41 cellular contexts compared by ENCODE assay signal in the genomic region with DNA sequence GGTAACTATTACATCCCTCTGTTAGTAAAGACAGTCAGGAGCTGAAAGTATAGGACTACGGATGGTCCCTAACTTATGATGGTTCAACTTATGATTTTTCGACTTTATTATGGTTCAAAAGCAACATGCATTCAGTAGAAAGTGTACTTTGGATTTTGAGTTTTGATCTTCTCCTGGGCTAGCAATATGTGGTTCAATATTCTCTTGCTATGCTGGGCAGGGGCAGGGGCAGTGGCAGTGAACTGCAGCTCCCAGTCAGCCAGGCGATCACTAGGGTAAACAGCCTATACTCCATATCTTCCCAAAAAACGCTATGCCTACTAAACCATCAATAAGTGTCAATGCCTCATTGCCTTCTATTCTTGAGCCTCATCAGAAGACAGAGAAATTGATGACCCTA.
"Had no signal": no experiment of that assay in that cellular context is flagged by ENCODE, and none has a peak within 500 bp of the region (broad histone marks: within the 10 kb centered on the region; RNA-seq: fewer than 3 reads in every experiment).

No MANE protein-coding gene starts in this region.

- H3K27ac ChIP-seq: adrenal gland, ascending aorta, body of pancreas, brain microvascular endothelial cell, breast epithelium, cardiac muscle cell had no signal

- H3K4me1 ChIP-seq: adrenal gland, ascending aorta, body of pancreas, breast epithelium had no signal

- H3K27me3 Mint-ChIP-seq: activated naive CD4-positive, alpha-beta T cell treated with anti-CD3 and anti-CD28 coated beads, Interleukin-2, amount 10 ng/mL, durations not matched to agents 7 days and 5 days had no signal

- H3K9me3 ChIP-seq: adrenal gland, ascending aorta, body of pancreas, breast epithelium had no signal

- H3K9me3 Mint-ChIP-seq: activated naive CD4-positive, alpha-beta T cell treated with anti-CD3 and anti-CD28 coated beads for 36 hours; activated naive CD4-positive, alpha-beta T cell treated with anti-CD3 and anti-CD28 coated beads, Interleukin-2, amount 10 ng/mL, durations not matched to agents 7 days and 5 days; activated naive CD8-positive, alpha-beta T cell treated with anti-CD3 and anti-CD28 coated beads, Interleukin-2, amount 10 ng/mL, durations not matched to agents 7 days and 5 days; activated T-helper 1 cell treated with anti-CD3 and anti-CD28 coated beads, Interleukin-12 subunit alpha, Interleukin-12 subunit beta, Interleukin-2, Interleukin-4 antibody, amounts not matched to agents 30 ng/mL and 10 ng/mL and 1 ng/mL, durations not matched to agents 14 hours and 24 hours and 36 hours; activated T-helper 2 cell treated with anti-CD3 and anti-CD28 coated beads, Interferon-gamma antibody, Interleukin-2, Interleukin-4, amounts not matched to agents 10 μg/mL and 5 μg/mL and 100 μg/mL, durations not matched to agents 14 hours and 24 hours and 36 hours had no signal

- DNase-seq: activated effector memory CD4-positive, alpha-beta T cell treated with anti-CD3 and anti-CD28 coated beads, Interleukin-2, amount 50 U/mL, for 16 hours; activated effector memory CD4-positive, alpha-beta T cell treated with Interleukin-2 at 50 U/mL for 16 hours; activated gamma-delta T cell; activated gamma-delta T cell treated with Interleukin-2 at 50 U/mL for 16 hours; activated naive CD4-positive, alpha-beta T cell; activated naive CD4-positive, alpha-beta T cell treated with anti-CD3 and anti-CD28 coated beads for 36 hours; activated naive CD4-positive, alpha-beta T cell treated with anti-CD3 and anti-CD28 coated beads, Interleukin-2, amount 10 ng/mL, durations not matched to agents 7 days and 5 days; activated naive CD4-positive, alpha-beta T cell treated with anti-CD3 and anti-CD28 coated beads, Interleukin-2, amount 50 U/mL, for 16 hours; activated naive CD4-positive, alpha-beta T cell treated with Interleukin-2 at 50 U/mL for 16 hours; activated naive CD8-positive, alpha-beta T cell treated with anti-CD3 and anti-CD28 coated beads for 36 hours; activated naive CD8-positive, alpha-beta T cell treated with anti-CD3 and anti-CD28 coated beads, Interleukin-2, amount 10 ng/mL, durations not matched to agents 7 days and 5 days; activated naive CD8-positive, alpha-beta T cell treated with anti-CD3 and anti-CD28 coated beads, Interleukin-2, amount 50 U/mL, for 24 hours; activated T-cell treated with anti-CD3 and anti-CD28 coated beads for 4 hours; activated T-cell treated with anti-CD3 and anti-CD28 coated beads, Interleukin-2, amount 50 U/mL, for 1 hour; activated T-cell treated with anti-CD3 and anti-CD28 coated beads, Interleukin-2, amount 50 U/mL, for 24 hours; activated T-cell treated with anti-CD3 and anti-CD28 coated beads, Interleukin-2, amount 50 U/mL, for 4 hours; activated T-cell treated with anti-CD3 and anti-CD28 coated beads, Interleukin-2, amount 50 U/mL, for 48 hours; activated T-cell treated with anti-CD3 and anti-CD28 coated beads, Interleukin-2, amount 50 U/mL, for 72 hours; adrenal gland; amniotic stem cell; amygdala; anterior cingulate cortex; aorta; body of pancreas; brain microvascular endothelial cell; caudate nucleus; central memory CD4-positive, alpha-beta T cell; cerebellar nuclear complex had no signal

- H3K4me3 ChIP-seq: adrenal gland, ascending aorta, body of pancreas, breast epithelium, cardiac muscle cell had no signal

- H3K27ac Mint-ChIP-seq: activated naive CD4-positive, alpha-beta T cell treated with anti-CD3 and anti-CD28 coated beads for 36 hours; activated naive CD4-positive, alpha-beta T cell treated with anti-CD3 and anti-CD28 coated beads, Interleukin-2, amount 10 ng/mL, durations not matched to agents 7 days and 5 days; activated naive CD4-positive, alpha-beta T cell treated with anti-CD3 and anti-CD28 coated beads, Interleukin-2, amount 50 U/mL, for 24 hours; activated naive CD4-positive, alpha-beta T cell treated with anti-CD3 and anti-CD28 coated beads, Interleukin-2, amount 50 U/mL, for 72 hours; activated naive CD8-positive, alpha-beta T cell; activated naive CD8-positive, alpha-beta T cell treated with anti-CD3 and anti-CD28 coated beads for 36 hours; activated naive CD8-positive, alpha-beta T cell treated with anti-CD3 and anti-CD28 coated beads, Interleukin-2, amount 10 ng/mL, durations not matched to agents 7 days and 5 days; activated naive CD8-positive, alpha-beta T cell treated with anti-CD3 and anti-CD28 coated beads, Interleukin-2, amount 50 U/mL, for 24 hours; activated T-cell treated with anti-CD3 and anti-CD28 coated beads, Interleukin-2, amount 50 U/mL, for 24 hours; activated T-cell treated with anti-CD3 and anti-CD28 coated beads, Interleukin-2, amount 50 U/mL, for 72 hours; activated T-helper 1 cell treated with anti-CD3 and anti-CD28 coated beads, Interleukin-12 subunit alpha, Interleukin-12 subunit beta, Interleukin-2, Interleukin-4 antibody, amounts not matched to agents 30 ng/mL and 10 ng/mL and 1 ng/mL, durations not matched to agents 14 hours and 24 hours and 36 hours; activated T-helper 17 cell treated with anti-CD3 and anti-CD28 coated beads, Interleukin-2, amount 50 U/mL, for 72 hours; activated T-helper 2 cell treated with anti-CD3 and anti-CD28 coated beads, Interferon-gamma antibody, Interleukin-2, Interleukin-4, amounts not matched to agents 10 μg/mL and 5 μg/mL and 100 μg/mL, durations not matched to agents 14 hours and 24 hours and 36 hours; brain had no signal

- ATAC-seq: activated naive CD4-positive, alpha-beta T cell treated with anti-CD3 and anti-CD28 coated beads, Interleukin-2, amount 50 U/mL, for 72 hours; activated naive CD8-positive, alpha-beta T cell treated with anti-CD3 and anti-CD28 coated beads, Interleukin-2, amount 50 U/mL, for 24 hours; activated T-cell treated with anti-CD3 and anti-CD28 coated beads, Interleukin-2, amount 50 U/mL, for 4 hours; activated T-cell treated with anti-CD3 and anti-CD28 coated beads, Interleukin-2, amount 50 U/mL, for 72 hours; activated T-helper 17 cell treated with anti-CD3 and anti-CD28 coated beads, Interleukin-2, amount 50 U/mL, for 72 hours; body of pancreas had no signal

- H3K4me1 Mint-ChIP-seq: activated naive CD4-positive, alpha-beta T cell treated with anti-CD3 and anti-CD28 coated beads, Interleukin-2, amount 10 ng/mL, durations not matched to agents 7 days and 5 days; activated naive CD4-positive, alpha-beta T cell treated with anti-CD3 and anti-CD28 coated beads, Interleukin-2, amount 50 U/mL, for 24 hours; activated naive CD8-positive, alpha-beta T cell treated with anti-CD3 and anti-CD28 coated beads for 36 hours; activated naive CD8-positive, alpha-beta T cell treated with anti-CD3 and anti-CD28 coated beads, Interleukin-2, amount 10 ng/mL, durations not matched to agents 7 days and 5 days; activated naive CD8-positive, alpha-beta T cell treated with anti-CD3 and anti-CD28 coated beads, Interleukin-2, amount 50 U/mL, for 24 hours; activated T-helper 17 cell treated with anti-CD3 and anti-CD28 coated beads, Interleukin-2, amount 50 U/mL, for 72 hours; brain; central memory CD8-positive, alpha-beta T cell had no signal

- H3K36me3 ChIP-seq: adrenal gland, ascending aorta, brain microvascular endothelial cell, breast epithelium, cardiac muscle cell had no signal

- H3K27me3 ChIP-seq: adrenal gland, ascending aorta, body of pancreas, brain microvascular endothelial cell, breast epithelium, cardiac muscle cell had no signal

- FAIRE-seq: astrocyte, bronchial epithelial cell had no signal

- H3K4me3 Mint-ChIP-seq: activated naive CD4-positive, alpha-beta T cell treated with anti-CD3 and anti-CD28 coated beads for 36 hours; activated naive CD4-positive, alpha-beta T cell treated with anti-CD3 and anti-CD28 coated beads, Interleukin-2, amount 10 ng/mL, durations not matched to agents 7 days and 5 days; activated naive CD4-positive, alpha-beta T cell treated with anti-CD3 and anti-CD28 coated beads, Interleukin-2, amount 50 U/mL, for 24 hours; activated naive CD8-positive, alpha-beta T cell; activated naive CD8-positive, alpha-beta T cell treated with anti-CD3 and anti-CD28 coated beads for 36 hours; activated naive CD8-positive, alpha-beta T cell treated with anti-CD3 and anti-CD28 coated beads, Interleukin-2, amount 10 ng/mL, durations not matched to agents 7 days and 5 days; activated naive CD8-positive, alpha-beta T cell treated with anti-CD3 and anti-CD28 coated beads, Interleukin-2, amount 50 U/mL, for 24 hours; activated T-cell treated with anti-CD3 and anti-CD28 coated beads, Interleukin-2, amount 50 U/mL, for 24 hours; activated T-cell treated with anti-CD3 and anti-CD28 coated beads, Interleukin-2, amount 50 U/mL, for 4 hours; activated T-cell treated with anti-CD3 and anti-CD28 coated beads, Interleukin-2, amount 50 U/mL, for 72 hours; activated T-helper 1 cell treated with anti-CD3 and anti-CD28 coated beads, Interleukin-12 subunit alpha, Interleukin-12 subunit beta, Interleukin-2, Interleukin-4 antibody, amounts not matched to agents 30 ng/mL and 10 ng/mL and 1 ng/mL, durations not matched to agents 14 hours and 24 hours and 36 hours; activated T-helper 17 cell treated with anti-CD3 and anti-CD28 coated beads, Interleukin-2, amount 50 U/mL, for 72 hours; brain; central memory CD8-positive, alpha-beta T cell had no signal
